In genomic region chr3:127650236-127650635, GRCh38 we compare ENCODE assay signal across 29 cellular contexts.
"Had no signal": no experiment of that assay in that cellular context is flagged by ENCODE, and none has a peak within 500 bp of the region (broad histone marks: within the 10 kb centered on the region; RNA-seq: fewer than 3 reads in every experiment).

No MANE protein-coding gene starts in this region.

- H3K4me3 Mint-ChIP-seq: naive thymus-derived CD8-positive, alpha-beta T cell; neural crest cell; stimulated activated naive CD8-positive, alpha-beta T cell treated with anti-CD3 and anti-CD28 coated beads, Interleukin-15, amount 100 ng/mL, for 72 hours had no signal

- H3K27ac Mint-ChIP-seq: naive thymus-derived CD8-positive, alpha-beta T cell; stimulated activated naive CD8-positive, alpha-beta T cell treated with anti-CD3 and anti-CD28 coated beads, Interleukin-15, amount 100 ng/mL, for 72 hours had no signal

- DNase-seq: dorsolateral prefrontal cortex; effector CD4-positive, alpha-beta T cell; foreskin fibroblast; gastrocnemius medialis; head of caudate nucleus; kidney; left lung; mesendoderm; naive thymus-derived CD8-positive, alpha-beta T cell; stimulated activated CD4-positive, alpha-beta T cell treated with anti-CD3 and anti-CD28 coated beads, Interleukin-12 subunit alpha, Interleukin-12 subunit beta, amount 100 ng/mL, for 4 hours; stimulated activated CD4-positive, alpha-beta T cell treated with anti-CD3 and anti-CD28 coated beads, Interleukin-1b, Interleukin-23, amount 100 ng/mL, for 48 hours; stimulated activated CD4-positive, alpha-beta T cell treated with anti-CD3 and anti-CD28 coated beads, Interleukin-4, amount 100 ng/mL, for 1 hour; stimulated activated CD8-positive, alpha-beta memory T cell treated with anti-CD3 and anti-CD28 coated beads, Interleukin-4, amount 100 ng/mL, for 48 hours; stimulated activated naive CD4-positive, alpha-beta T cell; stimulated activated naive CD8-positive, alpha-beta T cell treated with anti-CD3 and anti-CD28 coated beads, Interleukin-15, amount 100 ng/mL, for 72 hours; transverse colon; upper lobe of right lung had no signal

- H3K27me3 Mint-ChIP-seq: stimulated activated naive CD8-positive, alpha-beta T cell treated with anti-CD3 and anti-CD28 coated beads, Interleukin-15, amount 100 ng/mL, for 72 hours had no signal

- H3K27ac ChIP-seq: dorsolateral prefrontal cortex, epithelial cell of prostate, gastrocnemius medialis, hepatocyte, left lung, neutrophil, parathyroid adenoma, prostate gland, right atrium auricular region, suprapubic skin, transverse colon, upper lobe of right lung, vagina had no signal

- H3K36me3 Mint-ChIP-seq: naive thymus-derived CD8-positive, alpha-beta T cell had no signal

- H3K4me3 ChIP-seq: dorsolateral prefrontal cortex, gastrocnemius medialis, hepatocyte, left lung, prostate gland, right atrium auricular region, smooth muscle cell, suprapubic skin, transverse colon, upper lobe of right lung, vagina had no signal

- ATAC-seq: esophagus mucosa; gastrocnemius medialis; left lung; naive thymus-derived CD8-positive, alpha-beta T cell; sciatic nerve; stimulated activated naive CD8-positive, alpha-beta T cell treated with anti-CD3 and anti-CD28 coated beads, Interleukin-15, amount 100 ng/mL, for 72 hours; upper lobe of right lung had no signal

- H3K36me3 ChIP-seq: gastrocnemius medialis, left lung, neutrophil, prostate gland, right atrium auricular region, suprapubic skin, transverse colon, upper lobe of right lung, vagina had no signal

- H3K9me3 Mint-ChIP-seq: naive thymus-derived CD8-positive, alpha-beta T cell; neural crest cell; stimulated activated naive CD8-positive, alpha-beta T cell treated with anti-CD3 and anti-CD28 coated beads, Interleukin-15, amount 100 ng/mL, for 72 hours had no signal

- H3K27me3 ChIP-seq: dorsolateral prefrontal cortex, gastrocnemius medialis, hepatocyte, left lung, neutrophil, right atrium auricular region, suprapubic skin, transverse colon, upper lobe of right lung, vagina had no signal

- H3K4me1 Mint-ChIP-seq: naive thymus-derived CD8-positive, alpha-beta T cell; neural crest cell; stimulated activated naive CD8-positive, alpha-beta T cell treated with anti-CD3 and anti-CD28 coated beads, Interleukin-15, amount 100 ng/mL, for 72 hours had no signal
